Comparison of ENCODE assay signal across 2 cellular contexts in genomic region chr13:110238795-110239194, GRCh38.
TF ChIP-seq lines count a peak whose summit lies in the region.

No MANE protein-coding gene starts in this region.

TF ChIP-seq in IMR-90, 13 proteins besides CTCF, POLR2A, EP300 and RAD21:
- no peak for TF ChIP-seq MAZ (IDR thresholded peaks at IDR 0.05; ENCODE audit: borderline replicate concordance, low read depth, low read length)
- TF ChIP-seq CEBPB (IDR thresholded peaks at IDR 0.05; ENCODE audit: low read depth, low read length), result no peak
- TF ChIP-seq USF2 (IDR thresholded peaks at IDR 0.05; ENCODE audit: low read depth, low read length), result no peak
- no peak for TF ChIP-seq NFE2L2 (IDR thresholded peaks at IDR 0.05; ENCODE audit: low read depth, low read length)
- TF ChIP-seq FOS (IDR thresholded peaks at IDR 0.05; ENCODE audit: low read depth, low read length), result no peak
- no peak for TF ChIP-seq MAFK (IDR thresholded peaks at IDR 0.05; ENCODE audit: low read depth, low read length)
- no peak for TF ChIP-seq ELK1 (IDR thresholded peaks at IDR 0.05; ENCODE audit: borderline replicate concordance, low read depth, low read length)
- TF ChIP-seq RCOR1 (IDR thresholded peaks at IDR 0.05; ENCODE audit: insufficient replicate concordance, low read length), result no peak
- no peak for TF ChIP-seq SMC3 (IDR thresholded peaks at IDR 0.05; ENCODE audit: low read depth, low read length)
- no peak for TF ChIP-seq RFX5 (IDR thresholded peaks at IDR 0.05; ENCODE audit: low read depth, low read length)
- TF ChIP-seq MXI1 (IDR thresholded peaks at IDR 0.05; ENCODE audit: borderline replicate concordance, low read depth, low read length), result no peak
TF ChIP-seq in IMR-90: peak in this region for 0.

TF ChIP-seq in GM23338, 12 proteins besides CTCF, POLR2A, EP300 and RAD21:
- no peak for TF ChIP-seq REST (IDR thresholded peaks at IDR 0.05; ENCODE audit: unreplicated experiment)
- TF ChIP-seq ETS1 (IDR thresholded peaks at IDR 0.05), result no peak
- TF ChIP-seq ZNF114 (CRISPR knock-in tag; IDR thresholded peaks at IDR 0.05), result no peak
- no peak for TF ChIP-seq EZH2 (IDR thresholded peaks at IDR 0.05; ENCODE audit: low read depth, unreplicated experiment)
- no peak for TF ChIP-seq POLR2AphosphoS5 (IDR thresholded peaks at IDR 0.05; ENCODE audit: low read depth)
- no peak for TF ChIP-seq STAT1 (IDR thresholded peaks at IDR 0.05; ENCODE audit: unreplicated experiment)
- no peak for TF ChIP-seq ZNF331 (CRISPR knock-in tag; IDR thresholded peaks at IDR 0.05; ENCODE audit: low read depth)
- no peak for TF ChIP-seq ZNF462 (CRISPR knock-in tag; IDR thresholded peaks at IDR 0.05)
- TF ChIP-seq JUNB (IDR thresholded peaks at IDR 0.05; ENCODE audit: unreplicated experiment), result no peak
- no peak for TF ChIP-seq NANOG (IDR thresholded peaks at IDR 0.05; ENCODE audit: borderline replicate concordance)
- no peak for TF ChIP-seq EZH2phosphoT487 (IDR thresholded peaks at IDR 0.05; ENCODE audit: unreplicated experiment)
- no peak for TF ChIP-seq CREB1 (CRISPR knock-in tag; IDR thresholded peaks at IDR 0.05; ENCODE audit: low read depth)
